ENCODE assay signal across 1 cellular context in genomic region chr6:36241728-36242127, GRCh38.
TF ChIP-seq lines count a peak whose summit lies in the region.

No MANE protein-coding gene starts in this region.

TF ChIP-seq in K562, 482 proteins besides CTCF, POLR2A, EP300 and RAD21 (continued from another document and continues in another):
- TF ChIP-seq CHAMP1 (IDR thresholded peaks at IDR 0.05) (no peak), CBFA2T3 (IDR thresholded peaks at IDR 0.05) (peak; percentile 38), WHSC1 (IDR thresholded peaks at IDR 0.05; ENCODE audit: low read length) (no peak), STAT5B (CRISPR knock-in tag; IDR thresholded peaks at IDR 0.05) (no peak), GTF2F1 (IDR thresholded peaks at IDR 0.05; ENCODE audit: low read depth, low read length) (no peak), HNRNPUL1 (IDR thresholded peaks at IDR 0.05; ENCODE audit: low read length) (no peak), EZH2 (IDR thresholded peaks at IDR 0.05; ENCODE audit: borderline replicate concordance, low read depth, low read length) (no peak), PBX2 (CRISPR knock-in tag; IDR thresholded peaks at IDR 0.05; ENCODE audit: low read depth) (no peak), PBX2 (tag; conservative IDR thresholded peaks at IDR 0.05; ENCODE audit: low read depth) (no peak), HOMEZ (CRISPR knock-in tag; IDR thresholded peaks at IDR 0.05) (no peak), XRCC3 (IDR thresholded peaks at IDR 0.05) (no peak), NR2F6 (CRISPR knock-in tag; IDR thresholded peaks at IDR 0.05) (no peak), ZNF280B (CRISPR knock-in tag; IDR thresholded peaks at IDR 0.05) (no peak), BCL6 (CRISPR knock-in tag; IDR thresholded peaks at IDR 0.05) (no peak), FOXA1 (IDR thresholded peaks at IDR 0.05; ENCODE audit: borderline replicate concordance) (no peak), POLR2B (IDR thresholded peaks at IDR 0.05; ENCODE audit: low read depth, partially characterized antibody) (no peak), MAX (CRISPR knock-in tag; IDR thresholded peaks at IDR 0.05) (0 out of 2 replicates have a peak, but pooled peaks have one; percentile 16), SMAD1 (IDR thresholded peaks at IDR 0.05; ENCODE audit: low read depth, low read length, partially characterized antibody) (no peak), ATF3 (IDR thresholded peaks at IDR 0.05) (no peak), ATF3 (CRISPR knock-in tag; conservative IDR thresholded peaks at IDR 0.05) (no peak), SMAD4 (CRISPR knock-in tag; conservative IDR thresholded peaks at IDR 0.05) (no peak), RNF2 (IDR thresholded peaks at IDR 0.05) (peak; percentile 33; the same call in 1 of the 2 replicates), ZBTB43 (CRISPR knock-in tag; IDR thresholded peaks at IDR 0.05) (no peak), PHF21A (IDR thresholded peaks at IDR 0.05; ENCODE audit: borderline replicate concordance, low read depth) (no peak), HLTF (IDR thresholded peaks at IDR 0.05) (no peak), ZBTB11 (CRISPR knock-in tag; IDR thresholded peaks at IDR 0.05) (no peak), ZBTB9 (CRISPR knock-in tag; IDR thresholded peaks at IDR 0.05) (no peak), PHTF2 (CRISPR knock-in tag; IDR thresholded peaks at IDR 0.05) (no peak), SNAPC5 (CRISPR knock-in tag; IDR thresholded peaks at IDR 0.05) (no peak), NR2C2 (CRISPR knock-in tag; IDR thresholded peaks at IDR 0.05) (no peak), NR2C2 (tag; IDR thresholded peaks at IDR 0.05) (no peak), U2AF2 (optimal IDR thresholded peaks at IDR 0.05; ENCODE audit: low read depth, low read length) (no peak), SNRNP70 (optimal IDR thresholded peaks at IDR 0.05; ENCODE audit: low read depth, low read length) (no peak), ZNF274 (IDR thresholded peaks at IDR 0.05; ENCODE audit: borderline replicate concordance, low read depth, low read length) (no peak), ARID2 (IDR thresholded peaks at IDR 0.05) (no peak), E2F6 (IDR thresholded peaks at IDR 0.05; ENCODE audit: borderline replicate concordance in 1 of 2, extremely low read depth in 1 of 2, insufficient read depth in 1 of 2, insufficient read length in 1 of 2, low read depth in 1 of 2, low read length in 1 of 2, poor library complexity in 1 of 2, severe bottlenecking in 1 of 2) (peak in 1 of 2 experiments; percentile 41), TCFL5 (CRISPR knock-in tag; conservative IDR thresholded peaks at IDR 0.05) (no peak), ZNF785 (CRISPR knock-in tag; IDR thresholded peaks at IDR 0.05) (no peak), ATF6 (CRISPR knock-in tag; IDR thresholded peaks at IDR 0.05) (no peak), NFE2 (IDR thresholded peaks at IDR 0.05; ENCODE audit: low read depth) (no peak), MYNN (IDR thresholded peaks at IDR 0.05) (no peak), MYNN (CRISPR knock-in tag; IDR thresholded peaks at IDR 0.05) (no peak), MAFG (tag; conservative IDR thresholded peaks at IDR 0.05) (no peak), HIVEP1 (CRISPR knock-in tag; IDR thresholded peaks at IDR 0.05) (no peak), GABPA (tag; conservative IDR thresholded peaks at IDR 0.05; ENCODE audit: low read depth) (no peak), L3MBTL2 (IDR thresholded peaks at IDR 0.05) (peak; percentile 84)
